In genomic region chr19:47210689-47211316, GRCh38 we compare ENCODE assay signal across 8 cellular contexts. TPM values are rescaled to one million over a fixed set of nuclear protein-coding genes. Genes with fewer than 3 reads are reported as not detected.
DNase-seq lines count a peak whose midpoint lies in the region; ATAC-seq and TF ChIP-seq lines count a peak whose summit lies in the region.

No MANE protein-coding gene starts in this region.

- peak overlapping the region; percentile 34 for H3K9ac ChIP-seq in HUES64 (ENCODE audit: low read depth, low read length)

- H3K36me3 ChIP-seq in HUES64 (ENCODE audit: insufficient read depth, low read length), result peaks cover 60% of the 10 kb centered on the region
- peaks cover 23% of the 10 kb centered on the region for H3K36me3 ChIP-seq in neutrophil
- peaks cover 26% of the 10 kb centered on the region for H3K36me3 ChIP-seq in thoracic aorta

- in situ Hi-C loops in Caki2 (cut with HindIII; ENCODE audit: low pct_unique_long_range_greater_than_20kb, low sequenced_read_pairs), result no loop called here

- H3K27me3 ChIP-seq in HUES64 (ENCODE audit: insufficient read depth, low read length), result no peaks in the 10 kb centered on the region
- H3K27me3 ChIP-seq in neutrophil, result no peaks in the 10 kb centered on the region
- H3K27me3 ChIP-seq in thoracic aorta (replicated peaks; ENCODE audit: insufficient read depth), result no peaks in the 10 kb centered on the region

- peaks cover 6% of the 10 kb centered on the region for H3K4me1 ChIP-seq in HUES64 (ENCODE audit: insufficient read depth, low read length)
- H3K4me1 ChIP-seq in neutrophil (ENCODE audit: control insufficient read depth in 1 of 2, insufficient read depth in 1 of 2, low read depth in 1 of 2, low read length in 1 of 2), result peaks cover 9 to 10% of the 10 kb centered on the region in 2 experiments
- peaks cover 0 to 9% of the 10 kb centered on the region in 2 donors for H3K4me1 ChIP-seq in thoracic aorta (ENCODE audit: control insufficient read depth in 1 of 2, low read depth in 2 of 2)

- DNase-seq in Caki2 (ENCODE audit: low read depth) (peak; percentile 78), RKO (ENCODE audit: low spot score) (peak; percentile 85), activated T-helper 1 cell treated with Interleukin-2 at 50 U/mL for 16 hours (ENCODE audit: low read depth) (peak; percentile 54), fibroblast of pulmonary artery (ENCODE audit: low read depth) (peak; percentile 88), thoracic aorta (ENCODE audit: low spot score) (peak; percentile 70)

- H3K4me3 ChIP-seq in HUES64 (ENCODE audit: low read length) (no peak overlapping the region), fibroblast of pulmonary artery (replicated peaks; ENCODE audit: low read depth, low read length) (no peak overlapping the region), neutrophil (ENCODE audit: low read depth in 1 of 2, low read length in 1 of 2) (peak overlapping the region in 1 of 2 experiments; percentile 44), thoracic aorta (no peak overlapping the region)

- peak; percentile 69 for ATAC-seq in thoracic aorta (ENCODE audit: insufficient number of reproducible peaks, low FRiP score, low read depth)
- no peak for ATAC-seq in GM18861 (IDR thresholded peaks at IDR 0.05; ENCODE audit: unreplicated experiment)

- H3K9me3 ChIP-seq in HUES64 (ENCODE audit: insufficient read depth, low read depth, low read length) (no peaks in the 10 kb centered on the region), neutrophil (no peaks in the 10 kb centered on the region), thoracic aorta (no peaks in the 10 kb centered on the region)

- WGBS in HUES64, result 66% methylated on average over 19 of the region's 19 CpGs

- H3K27ac ChIP-seq in HUES64 (ENCODE audit: low read depth, low read length) (peak overlapping the region; percentile 62; the same call in 1 of the 2 replicates), neutrophil (peak overlapping the region; percentile 46), thoracic aorta (peak overlapping the region in 1 of 2 donors; percentile 60)

- peak; percentile 83 for TF ChIP-seq CTCF in fibroblast of pulmonary artery (IDR thresholded peaks at IDR 0.05; ENCODE audit: low read length, missing control alignments)
- TF ChIP-seq CTCF in neutrophil (IDR thresholded peaks at IDR 0.05), result peak; percentile 96
- peak; percentile 84 for TF ChIP-seq CTCF in thoracic aorta (IDR thresholded peaks at IDR 0.05)

RNA-seq across cellular contexts. Expression of gene BBC3, which starts 20.2 kb away (rescaled TPM):
- total RNA-seq in Caki2 (2014; rRNA removed; shearing (Covaris generic); ENCODE audit: low replicate concordance), result 40.8 and 41.7 TPM in 2 replicates
- 15.9 TPM for polyA plus RNA-seq in HUES64 (2013, experiment 1 of 2)
- polyA plus RNA-seq in HUES64 (2013, experiment 2 of 2), result 13.9 TPM
- 10 to 100 TPM in 1 of 2 donors, 1 to 10 TPM in 1; 6.5 to 21.4 TPM for total RNA-seq in thoracic aorta

RNA-seq across cellular contexts. Expression of gene CCDC9, which starts 45.5 kb away (rescaled TPM):
- total RNA-seq in Caki2 (2014; rRNA removed; shearing (Covaris generic); ENCODE audit: low replicate concordance), result 26.4 and 28.8 TPM in 2 replicates
- 16.7 TPM for polyA plus RNA-seq in HUES64 (2013, experiment 1 of 2)
- polyA plus RNA-seq in HUES64 (2013, experiment 2 of 2), result 16.2 TPM
- 10 to 100 TPM; 26.7 to 38.9 TPM for total RNA-seq in thoracic aorta
